ENCODE assay signal across 17 cellular contexts in the genomic region with DNA sequence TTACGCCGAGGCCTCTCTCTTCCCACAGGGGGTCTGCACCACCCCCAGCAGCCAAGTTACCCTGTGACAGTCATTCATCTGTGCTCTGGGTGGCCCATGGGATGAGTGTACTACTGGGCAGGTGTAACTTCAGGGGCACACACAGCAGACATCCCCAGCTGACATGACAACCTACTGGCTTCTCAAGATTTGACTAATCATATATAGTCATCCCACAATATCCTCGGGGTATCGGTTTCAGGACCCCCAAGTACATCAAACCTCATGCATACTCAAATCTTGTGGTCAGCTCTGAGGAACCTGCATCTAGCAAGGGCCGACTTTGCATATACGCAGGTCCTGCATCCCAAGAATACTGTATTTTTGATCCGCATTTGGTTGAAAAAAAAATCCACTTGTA.
DNase-seq lines count a peak whose midpoint lies in the region; ATAC-seq lines count a peak whose summit lies in the region.
"Had no signal": no experiment of that assay in that cellular context is flagged by ENCODE, and none has a peak within 500 bp of the region (broad histone marks: within the 10 kb centered on the region; RNA-seq: fewer than 3 reads in every experiment).

No MANE protein-coding gene starts in this region.

- CTCF ChIA-PET in activated CD4-positive, alpha-beta memory T cell treated with anti-CD3 and anti-CD28 coated beads for 36 hours (lab: Charles Lee) = no interaction called here

- H3K4me1 Mint-ChIP-seq in activated CD4-positive, alpha-beta memory T cell treated with anti-CD3 and anti-CD28 coated beads for 36 hours (ENCODE audit: low read depth) = no peaks in the 10 kb centered on the region
- H3K4me1 Mint-ChIP-seq: activated T-helper 17 cell treated with anti-CD3 and anti-CD28 coated beads, Interleukin-2, amount 50 U/mL, for 72 hours had no signal

- no peak overlapping the region for H3K4me3 Mint-ChIP-seq in activated CD4-positive, alpha-beta memory T cell treated with anti-CD3 and anti-CD28 coated beads for 36 hours
- H3K4me3 Mint-ChIP-seq: activated T-helper 17 cell treated with anti-CD3 and anti-CD28 coated beads, Interleukin-2, amount 50 U/mL, for 72 hours; T-helper 1 cell treated with Interleukin-12 subunit alpha and Interleukin-12 subunit beta and Interleukin-4 antibody, amounts not matched to agents 30 μg/mL and 1 μg/mL, for 36 hours had no signal

- POLR2A ChIA-PET in activated CD4-positive, alpha-beta memory T cell treated with anti-CD3 and anti-CD28 coated beads for 36 hours (lab: Charles Lee) = no interaction called here

- H3K27me3 Mint-ChIP-seq in activated CD4-positive, alpha-beta memory T cell treated with anti-CD3 and anti-CD28 coated beads for 36 hours = peaks cover 14% of the 10 kb centered on the region

- DNase-seq in activated CD4-positive, alpha-beta memory T cell treated with anti-CD3 and anti-CD28 coated beads for 36 hours = no peak
- DNase-seq in activated CD4-positive, alpha-beta T cell treated with anti-CD3 and anti-CD28 coated beads, Interleukin-2, amount 50 U/mL, for 48 hours = no peak
- DNase-seq in hypothalamus (lab: John Stamatoyannopoulos, UW) = no peak
- DNase-seq: ACHN, Calu3, dorsolateral prefrontal cortex, mesenchymal stem cell, occipital lobe, PC-3, upper lobe of right lung had no signal

- H3K27ac Mint-ChIP-seq in activated CD4-positive, alpha-beta memory T cell treated with anti-CD3 and anti-CD28 coated beads for 36 hours = no peak overlapping the region
- H3K27ac Mint-ChIP-seq: activated T-helper 17 cell treated with anti-CD3 and anti-CD28 coated beads, Interleukin-2, amount 50 U/mL, for 72 hours; T-helper 1 cell treated with Interleukin-12 subunit alpha and Interleukin-12 subunit beta and Interleukin-4 antibody, amounts not matched to agents 30 μg/mL and 1 μg/mL, for 36 hours had no signal

- ATAC-seq in GM18498 (IDR thresholded peaks at IDR 0.05; ENCODE audit: unreplicated experiment) = peak; percentile 81
- peak; percentile 94 for ATAC-seq in GM19455 (IDR thresholded peaks at IDR 0.05; ENCODE audit: unreplicated experiment)
- ATAC-seq in HG02798 (IDR thresholded peaks at IDR 0.05; ENCODE audit: poor library complexity, unreplicated experiment) = peak; percentile 75
- ATAC-seq in HG03439 (IDR thresholded peaks at IDR 0.05; ENCODE audit: unreplicated experiment) = peak; percentile 95
- ATAC-seq in HG03196 (IDR thresholded peaks at IDR 0.05; ENCODE audit: unreplicated experiment) = no peak
- ATAC-seq: activated T-helper 17 cell treated with anti-CD3 and anti-CD28 coated beads, Interleukin-2, amount 50 U/mL, for 72 hours; PC-3; upper lobe of right lung had no signal

- peaks cover 2% of the 10 kb centered on the region for H3K36me3 Mint-ChIP-seq in activated CD4-positive, alpha-beta memory T cell treated with anti-CD3 and anti-CD28 coated beads for 36 hours

- intact Hi-C loops in activated CD4-positive, alpha-beta memory T cell treated with anti-CD3 and anti-CD28 coated beads for 36 hours (cut with micrococcal nuclease) = no loop called here

- H3K9me3 Mint-ChIP-seq in activated CD4-positive, alpha-beta memory T cell treated with anti-CD3 and anti-CD28 coated beads for 36 hours = peaks cover 16% of the 10 kb centered on the region
